Comparison of ENCODE assay signal across 11 cellular contexts in genomic region chr5:94433393-94434149, GRCh38.
DNase-seq lines count a peak whose midpoint lies in the region; ATAC-seq, FAIRE-seq and TF ChIP-seq lines count a peak whose summit lies in the region.
"Had no signal": no experiment of that assay in that cellular context is flagged by ENCODE, and none has a peak within 500 bp of the region (broad histone marks: within the 10 kb centered on the region; RNA-seq: fewer than 3 reads in every experiment).

No MANE protein-coding gene starts in this region.

- TF ChIP-seq POLR2A in right lobe of liver (IDR thresholded peaks at IDR 0.05) = no peak

- H3K9me3 Mint-ChIP-seq in chondrocyte (ENCODE audit: low read depth) = peaks cover 12% of the 10 kb centered on the region

- no peaks in the 10 kb centered on the region for H3K4me1 Mint-ChIP-seq in chondrocyte (ENCODE audit: low read depth)
- H3K4me1 Mint-ChIP-seq: activated naive CD4-positive, alpha-beta T cell treated with anti-CD3 and anti-CD28 coated beads, Interleukin-2, amount 50 U/mL, for 24 hours had no signal

- H3K9me3 ChIP-seq in right lobe of liver (no peaks in the 10 kb centered on the region), HAP-1 (no peaks in the 10 kb centered on the region)

- no peak for TF ChIP-seq CTCF in AG09319 (IDR thresholded peaks at IDR 0.05; ENCODE audit: low read depth, low read length)
- no peak for TF ChIP-seq CTCF in bronchial epithelial cell (IDR thresholded peaks at IDR 0.05; ENCODE audit: insufficient read depth, low read length, severe bottlenecking)
- TF ChIP-seq CTCF in right lobe of liver (IDR thresholded peaks at IDR 0.05) = no peak
- no peak for TF ChIP-seq CTCF in chondrocyte (IDR thresholded peaks at IDR 0.05)

- H3K36me3 Mint-ChIP-seq in chondrocyte (ENCODE audit: low read depth) = peaks cover 4% of the 10 kb centered on the region

- no peaks in the 10 kb centered on the region for H3K27me3 Mint-ChIP-seq in chondrocyte (ENCODE audit: low read depth)
- H3K27me3 Mint-ChIP-seq: activated naive CD4-positive, alpha-beta T cell treated with anti-CD3 and anti-CD28 coated beads, Interleukin-2, amount 50 U/mL, for 24 hours had no signal

- H3K27me3 ChIP-seq in bronchial epithelial cell (ENCODE audit: control insufficient read depth, insufficient read depth, low read length) (no peaks in the 10 kb centered on the region), right lobe of liver (no peaks in the 10 kb centered on the region), HAP-1 (ENCODE audit: low read depth) (no peaks in the 10 kb centered on the region)

- H3K4me1 ChIP-seq in right lobe of liver (peaks cover 0 to 15% (median 4%) of the 10 kb centered on the region in 4 donors), HAP-1 (no peaks in the 10 kb centered on the region)

- in situ Hi-C loops in HAP-1 (cut with MboI; ENCODE audit: low sequenced_read_pairs) = no loop called here

- H3K27ac Mint-ChIP-seq in chondrocyte (ENCODE audit: unreplicated experiment) = no peak overlapping the region
- H3K27ac Mint-ChIP-seq: activated naive CD4-positive, alpha-beta T cell treated with anti-CD3 and anti-CD28 coated beads, Interleukin-2, amount 50 U/mL, for 24 hours had no signal

- DNase-seq in AG09319 (ENCODE audit: extremely low read depth, low read depth) = peak; percentile 59
- DNase-seq in LHCN-M2 (ENCODE audit: low read depth) = peak; percentile 90
- peak; percentile 76 for DNase-seq in bronchial epithelial cell (ENCODE audit: low read depth)
- peak in 1 of 3 donors; percentile 59 for DNase-seq in right lobe of liver
- DNase-seq in central memory CD4-positive, alpha-beta T cell = no peak
- no peak for DNase-seq in HAP-1 (ENCODE audit: low spot score in 2 of 2)
- no peak for DNase-seq in chondrocyte (ENCODE audit: low spot score)
- DNase-seq: DND-41; stimulated activated CD4-positive, alpha-beta T cell treated with anti-CD3 and anti-CD28 coated beads, Interleukin-15, amount 100 ng/mL, for 24 hours had no signal

- intact Hi-C loops in right lobe of liver (cut with DNase I) = no loop called here

- H3K36me3 ChIP-seq in bronchial epithelial cell (ENCODE audit: control insufficient read depth, insufficient read depth, low read length) (no peaks in the 10 kb centered on the region), right lobe of liver (no peaks in the 10 kb centered on the region), HAP-1 (replicated peaks) (no peaks in the 10 kb centered on the region)

- peak; percentile 79 to 95 (median 80) for ATAC-seq in right lobe of liver
- ATAC-seq in HG02610 (IDR thresholded peaks at IDR 0.05; ENCODE audit: unreplicated experiment) = no peak

- peak overlapping the region; percentile 45 to 91 (median 90) for H3K27ac ChIP-seq in right lobe of liver

- H3K4me3 Mint-ChIP-seq in chondrocyte (ENCODE audit: unreplicated experiment) = no peak overlapping the region
- H3K4me3 Mint-ChIP-seq: activated naive CD4-positive, alpha-beta T cell treated with anti-CD3 and anti-CD28 coated beads, Interleukin-2, amount 50 U/mL, for 24 hours had no signal

- no peak for FAIRE-seq in bronchial epithelial cell (lab: Jason Lieb, UNC)

- H3K4me3 ChIP-seq in bronchial epithelial cell (ENCODE audit: low read depth, low read length) (no peak overlapping the region), right lobe of liver (no peak overlapping the region), HAP-1 (no peak overlapping the region)

- 25% methylated on average over 2 of the region's 2 CpGs for WGBS in right lobe of liver (ENCODE audit: insufficient coverage, low coverage, low lambda C conversion rate, missing lambda C conversion rate)

Comparison
In these comparisons a context has a peak if more than half of its experiments do, and no peak if none do; other contexts are left out.
1. DNase-seq: peak in AG09319 (single experiment), LHCN-M2 (single experiment) and bronchial epithelial cell (single experiment); none in central memory CD4-positive, alpha-beta T cell (single experiment), HAP-1 (0 of 2) and chondrocyte (single experiment).